36 cellular contexts compared by ENCODE assay signal in the genomic region with DNA sequence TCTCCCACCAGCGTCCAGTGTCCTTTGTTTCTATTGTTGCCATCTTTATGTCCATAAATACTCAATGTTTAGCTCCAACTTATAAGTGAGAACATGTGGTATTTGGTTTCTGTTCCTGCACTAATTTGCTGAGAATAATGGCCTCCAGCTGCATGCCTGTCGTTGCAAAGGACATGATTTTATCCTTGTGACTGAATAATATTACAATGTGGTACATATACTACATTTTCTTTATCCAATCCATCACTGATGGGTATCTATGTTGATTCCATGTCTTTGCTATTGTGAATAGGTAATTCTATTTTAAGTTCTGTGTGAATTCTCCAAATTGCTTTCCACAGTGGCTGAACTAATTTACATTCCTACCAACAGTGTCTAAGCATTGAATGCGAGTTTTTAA.
"Had no signal": no experiment of that assay in that cellular context is flagged by ENCODE, and none has a peak within 500 bp of the region (broad histone marks: within the 10 kb centered on the region; RNA-seq: fewer than 3 reads in every experiment).

No MANE protein-coding gene starts in this region.

- H3K27me3 ChIP-seq: adrenal gland, body of pancreas, brain microvascular endothelial cell, breast epithelium had no signal

- H3K9me3 Mint-ChIP-seq: activated CD4-positive, alpha-beta T cell treated with anti-CD3 and anti-CD28 coated beads, Interleukin-2, amount 10 ng/mL, durations not matched to agents 24 days and 14 days; activated CD8-positive, alpha-beta T cell treated with anti-CD3 and anti-CD28 coated beads for 36 hours; activated T-cell treated with anti-CD3 and anti-CD28 coated beads, Interleukin-2, amount 50 U/mL, for 4 hours; activated T-helper 1 cell treated with anti-CD3 and anti-CD28 coated beads, Interleukin-12 subunit alpha, Interleukin-12 subunit beta, Interleukin-2, Interleukin-4 antibody, amounts not matched to agents 30 ng/mL and 10 ng/mL and 1 ng/mL, durations not matched to agents 14 hours and 24 hours and 36 hours had no signal

- H3K4me3 Mint-ChIP-seq: activated B cell treated with CpG ODN at 0.5 μM for 24 hours; activated CD4-positive, alpha-beta memory T cell treated with anti-CD3 and anti-CD28 coated beads for 36 hours; activated CD4-positive, alpha-beta T cell treated with anti-CD3 and anti-CD28 coated beads, Interleukin-2, amount 10 ng/mL, durations not matched to agents 24 days and 14 days; activated CD8-positive, alpha-beta T cell treated with anti-CD3 and anti-CD28 coated beads for 36 hours; activated naive CD4-positive, alpha-beta T cell treated with anti-CD3 and anti-CD28 coated beads for 36 hours; activated naive CD8-positive, alpha-beta T cell treated with anti-CD3 and anti-CD28 coated beads for 36 hours; activated T-cell treated with anti-CD3 and anti-CD28 coated beads, Interleukin-2, amount 50 U/mL, for 4 hours; activated T-cell treated with anti-CD3 and anti-CD28 coated beads, Interleukin-2, amount 50 U/mL, for 72 hours; activated T-helper 1 cell treated with anti-CD3 and anti-CD28 coated beads, Interleukin-12 subunit alpha, Interleukin-12 subunit beta, Interleukin-2, Interleukin-4 antibody, amounts not matched to agents 30 ng/mL and 10 ng/mL and 1 ng/mL, durations not matched to agents 14 hours and 24 hours and 36 hours; activated T-helper 17 cell treated with anti-CD3 and anti-CD28 coated beads, Interleukin-2, amount 50 U/mL, for 72 hours; T-helper 17 cell; T-helper 2 cell treated with Interferon-gamma antibody and Interleukin-4, amounts not matched to agents 5 μg/mL and 100 μg/mL, for 36 hours had no signal

- H3K9me3 ChIP-seq: adrenal gland, body of pancreas, breast epithelium had no signal

- H3K4me3 ChIP-seq: adrenal gland, body of pancreas, breast epithelium had no signal

- H3K4me1 ChIP-seq: adrenal gland, body of pancreas, breast epithelium had no signal

- H3K36me3 Mint-ChIP-seq: activated CD4-positive, alpha-beta memory T cell treated with anti-CD3 and anti-CD28 coated beads for 36 hours; activated naive CD4-positive, alpha-beta T cell treated with anti-CD3 and anti-CD28 coated beads, Interleukin-2, amount 50 U/mL, for 72 hours; activated naive CD8-positive, alpha-beta T cell treated with anti-CD3 and anti-CD28 coated beads for 36 hours had no signal

- H3K4me1 Mint-ChIP-seq: activated B cell treated with CpG ODN at 0.5 μM for 24 hours; activated CD4-positive, alpha-beta T cell treated with anti-CD3 and anti-CD28 coated beads, Interleukin-2, amount 10 ng/mL, durations not matched to agents 24 days and 14 days; activated naive CD8-positive, alpha-beta T cell treated with anti-CD3 and anti-CD28 coated beads for 36 hours; activated T-helper 17 cell treated with anti-CD3 and anti-CD28 coated beads, Interleukin-2, amount 50 U/mL, for 72 hours; T-helper 17 cell had no signal

- H3K27ac Mint-ChIP-seq: activated B cell treated with CpG ODN at 0.5 μM for 24 hours; activated CD4-positive, alpha-beta memory T cell treated with anti-CD3 and anti-CD28 coated beads for 36 hours; activated CD4-positive, alpha-beta T cell treated with anti-CD3 and anti-CD28 coated beads, Interleukin-2, amount 10 ng/mL, durations not matched to agents 24 days and 14 days; activated CD8-positive, alpha-beta T cell treated with anti-CD3 and anti-CD28 coated beads for 36 hours; activated naive CD4-positive, alpha-beta T cell treated with anti-CD3 and anti-CD28 coated beads for 36 hours; activated naive CD4-positive, alpha-beta T cell treated with anti-CD3 and anti-CD28 coated beads, Interleukin-2, amount 50 U/mL, for 72 hours; activated naive CD8-positive, alpha-beta T cell treated with anti-CD3 and anti-CD28 coated beads for 36 hours; activated T-cell treated with anti-CD3 and anti-CD28 coated beads, Interleukin-2, amount 50 U/mL, for 72 hours; activated T-helper 1 cell treated with anti-CD3 and anti-CD28 coated beads, Interleukin-12 subunit alpha, Interleukin-12 subunit beta, Interleukin-2, Interleukin-4 antibody, amounts not matched to agents 30 ng/mL and 10 ng/mL and 1 ng/mL, durations not matched to agents 14 hours and 24 hours and 36 hours; activated T-helper 17 cell treated with anti-CD3 and anti-CD28 coated beads, Interleukin-2, amount 50 U/mL, for 72 hours; T-helper 17 cell; T-helper 2 cell treated with Interferon-gamma antibody and Interleukin-4, amounts not matched to agents 5 μg/mL and 100 μg/mL, for 36 hours had no signal

- H3K27me3 Mint-ChIP-seq: activated B cell treated with CpG ODN at 0.5 μM for 24 hours; activated CD4-positive, alpha-beta memory T cell treated with anti-CD3 and anti-CD28 coated beads for 36 hours; activated CD4-positive, alpha-beta T cell treated with anti-CD3 and anti-CD28 coated beads, Interleukin-2, amount 10 ng/mL, durations not matched to agents 24 days and 14 days; activated CD8-positive, alpha-beta T cell treated with anti-CD3 and anti-CD28 coated beads for 36 hours; activated naive CD8-positive, alpha-beta T cell treated with anti-CD3 and anti-CD28 coated beads for 36 hours; activated T-helper 17 cell treated with anti-CD3 and anti-CD28 coated beads, Interleukin-2, amount 50 U/mL, for 72 hours; T-helper 17 cell had no signal

- ATAC-seq: activated CD8-positive, alpha-beta T cell treated with anti-CD3 and anti-CD28 coated beads for 36 hours; activated naive CD4-positive, alpha-beta T cell treated with anti-CD3 and anti-CD28 coated beads, Interleukin-2, amount 50 U/mL, for 72 hours; activated T-cell treated with anti-CD3 and anti-CD28 coated beads, Interleukin-2, amount 50 U/mL, for 4 hours; activated T-cell treated with anti-CD3 and anti-CD28 coated beads, Interleukin-2, amount 50 U/mL, for 72 hours; activated T-helper 17 cell treated with anti-CD3 and anti-CD28 coated beads, Interleukin-2, amount 50 U/mL, for 72 hours; body of pancreas; T-helper 17 cell had no signal

- DNase-seq: activated B cell treated with CpG ODN at 0.5 μM for 24 hours; activated CD4-positive, alpha-beta memory T cell treated with anti-CD3 and anti-CD28 coated beads for 36 hours; activated CD4-positive, alpha-beta T cell treated with anti-CD3 and anti-CD28 coated beads for 4 hours; activated CD4-positive, alpha-beta T cell treated with anti-CD3 and anti-CD28 coated beads, Interleukin-2, amount 10 ng/mL, durations not matched to agents 24 days and 14 days; activated CD4-positive, alpha-beta T cell treated with anti-CD3 and anti-CD28 coated beads, Interleukin-2, amount 50 U/mL, for 1 hour; activated CD4-positive, alpha-beta T cell treated with anti-CD3 and anti-CD28 coated beads, Interleukin-2, amount 50 U/mL, for 4 hours; activated CD4-positive, CD25-positive, alpha-beta regulatory T cell treated with anti-CD3 and anti-CD28 coated beads, Interleukin-2, amount 50 U/mL, for 72 hours; activated CD8-positive, alpha-beta memory T cell treated with anti-CD3 and anti-CD28 coated beads, Interleukin-2, amount 50 U/mL, for 4 hours; activated CD8-positive, alpha-beta T cell treated with anti-CD3 and anti-CD28 coated beads for 36 hours; activated effector memory CD4-positive, alpha-beta T cell treated with anti-CD3 and anti-CD28 coated beads, Interleukin-2, amount 50 U/mL, for 16 hours; activated gamma-delta T cell treated with Interleukin-2 at 50 U/mL for 16 hours; activated naive CD4-positive, alpha-beta T cell; activated naive CD4-positive, alpha-beta T cell treated with anti-CD3 and anti-CD28 coated beads for 36 hours; activated naive CD4-positive, alpha-beta T cell treated with anti-CD3 and anti-CD28 coated beads, Interleukin-2, amount 50 U/mL, for 16 hours; activated naive CD8-positive, alpha-beta T cell treated with anti-CD3 and anti-CD28 coated beads for 36 hours; activated T-cell treated with anti-CD3 and anti-CD28 coated beads for 4 hours; activated T-cell treated with anti-CD3 and anti-CD28 coated beads, Interleukin-2, amount 50 U/mL, for 1 hour; activated T-cell treated with anti-CD3 and anti-CD28 coated beads, Interleukin-2, amount 50 U/mL, for 4 hours; activated T-cell treated with anti-CD3 and anti-CD28 coated beads, Interleukin-2, amount 50 U/mL, for 72 hours; adrenal gland; amniotic stem cell; aorta; body of pancreas; brain microvascular endothelial cell; central memory CD4-positive, alpha-beta T cell; T-helper 17 cell; T-helper 9 cell had no signal

- FAIRE-seq: astrocyte, colon, TTC549 had no signal

- H3K27ac ChIP-seq: adrenal gland, body of pancreas, brain microvascular endothelial cell, breast epithelium, VCaP had no signal
